Comparison of ENCODE assay signal across 1 cellular context in the genomic region with DNA sequence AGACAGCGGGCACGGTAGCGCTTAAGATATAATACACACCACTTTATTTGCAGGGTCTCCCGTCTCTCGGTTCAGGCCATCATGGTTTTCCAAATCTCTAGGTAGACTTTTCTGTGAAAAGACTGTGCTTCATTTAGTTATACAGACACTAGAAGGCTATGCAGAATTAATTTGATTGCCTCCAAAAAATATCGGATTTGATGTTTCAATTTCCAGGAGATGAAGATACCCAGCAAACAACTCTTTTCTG.
TF ChIP-seq lines count a peak whose summit lies in the region.

No MANE protein-coding gene starts in this region.

TF ChIP-seq in K562, 482 proteins besides CTCF, POLR2A, EP300 and RAD21 (continued from another document):
- TF ChIP-seq, protein P1, sequence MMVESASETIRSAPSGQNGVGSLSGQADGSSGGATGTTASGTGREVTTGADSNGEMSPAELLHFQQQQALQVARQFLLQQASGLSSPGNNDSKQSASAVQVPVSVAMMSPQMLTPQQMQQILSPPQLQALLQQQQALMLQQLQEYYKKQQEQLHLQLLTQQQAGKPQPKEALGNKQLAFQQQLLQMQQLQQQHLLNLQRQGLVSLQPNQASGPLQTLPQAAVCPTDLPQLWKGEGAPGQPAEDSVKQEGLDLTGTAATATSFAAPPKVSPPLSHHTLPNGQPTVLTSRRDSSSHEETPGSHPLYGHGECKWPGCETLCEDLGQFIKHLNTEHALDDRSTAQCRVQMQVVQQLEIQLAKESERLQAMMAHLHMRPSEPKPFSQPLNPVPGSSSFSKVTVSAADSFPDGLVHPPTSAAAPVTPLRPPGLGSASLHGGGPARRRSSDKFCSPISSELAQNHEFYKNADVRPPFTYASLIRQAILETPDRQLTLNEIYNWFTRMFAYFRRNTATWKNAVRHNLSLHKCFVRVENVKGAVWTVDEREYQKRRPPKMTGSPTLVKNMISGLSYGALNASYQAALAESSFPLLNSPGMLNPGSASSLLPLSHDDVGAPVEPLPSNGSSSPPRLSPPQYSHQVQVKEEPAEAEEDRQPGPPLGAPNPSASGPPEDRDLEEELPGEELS (CRISPR knock-in tag; IDR thresholded peaks at IDR 0.05; ENCODE audit: borderline replicate concordance), result 0 out of 2 replicates have a peak, but pooled peaks have one; percentile 2
- TF ChIP-seq, protein P2, sequence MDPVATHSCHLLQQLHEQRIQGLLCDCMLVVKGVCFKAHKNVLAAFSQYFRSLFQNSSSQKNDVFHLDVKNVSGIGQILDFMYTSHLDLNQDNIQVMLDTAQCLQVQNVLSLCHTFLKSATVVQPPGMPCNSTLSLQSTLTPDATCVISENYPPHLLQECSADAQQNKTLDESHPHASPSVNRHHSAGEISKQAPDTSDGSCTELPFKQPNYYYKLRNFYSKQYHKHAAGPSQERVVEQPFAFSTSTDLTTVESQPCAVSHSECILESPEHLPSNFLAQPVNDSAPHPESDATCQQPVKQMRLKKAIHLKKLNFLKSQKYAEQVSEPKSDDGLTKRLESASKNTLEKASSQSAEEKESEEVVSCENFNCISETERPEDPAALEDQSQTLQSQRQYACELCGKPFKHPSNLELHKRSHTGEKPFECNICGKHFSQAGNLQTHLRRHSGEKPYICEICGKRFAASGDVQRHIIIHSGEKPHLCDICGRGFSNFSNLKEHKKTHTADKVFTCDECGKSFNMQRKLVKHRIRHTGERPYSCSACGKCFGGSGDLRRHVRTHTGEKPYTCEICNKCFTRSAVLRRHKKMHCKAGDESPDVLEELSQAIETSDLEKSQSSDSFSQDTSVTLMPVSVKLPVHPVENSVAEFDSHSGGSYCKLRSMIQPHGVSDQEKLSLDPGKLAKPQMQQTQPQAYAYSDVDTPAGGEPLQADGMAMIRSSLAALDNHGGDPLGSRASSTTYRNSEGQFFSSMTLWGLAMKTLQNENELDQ (CRISPR knock-in tag; IDR thresholded peaks at IDR 0.05; ENCODE audit: borderline replicate concordance), result 0 out of 2 replicates have a peak, but pooled peaks have one; percentile 93
